ENCODE assay signal across 11 cellular contexts in the genomic region with DNA sequence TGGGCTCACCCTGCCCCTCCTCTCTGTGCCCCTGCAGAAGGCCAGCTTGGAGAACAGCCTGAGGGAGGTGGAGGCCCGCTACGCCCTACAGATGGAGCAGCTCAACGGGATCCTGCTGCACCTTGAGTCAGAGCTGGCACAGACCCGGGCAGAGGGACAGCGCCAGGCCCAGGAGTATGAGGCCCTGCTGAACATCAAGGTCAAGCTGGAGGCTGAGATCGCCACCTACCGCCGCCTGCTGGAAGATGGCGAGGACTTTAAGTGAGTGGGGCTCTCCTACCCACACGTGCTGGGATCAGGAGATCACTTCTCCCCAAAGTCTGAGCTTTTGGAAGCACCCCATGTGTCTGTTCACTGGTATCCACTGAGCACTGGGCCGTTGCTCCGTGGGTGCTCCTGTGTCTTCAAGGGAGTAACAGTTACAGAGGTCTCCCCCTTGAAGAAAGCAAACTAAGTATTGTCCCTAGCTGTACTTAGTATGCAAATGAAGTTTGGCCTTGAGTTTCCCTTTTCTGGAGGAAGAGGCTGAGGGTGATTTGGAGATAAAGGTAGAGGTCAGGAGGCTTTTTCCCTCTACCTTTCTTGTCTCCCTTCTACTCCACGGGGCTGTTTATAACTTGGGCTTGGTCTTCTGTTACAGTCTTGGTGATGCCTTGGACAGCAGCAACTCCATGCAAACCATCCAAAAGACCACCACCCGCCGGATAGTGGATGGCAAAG. TPM values are rescaled to one million over a fixed set of nuclear protein-coding genes. Genes with fewer than 3 reads are reported as not detected.
DNase-seq lines count a peak whose midpoint lies in the region; ATAC-seq, FAIRE-seq and TF ChIP-seq lines count a peak whose summit lies in the region.
"Had no signal": no experiment of that assay in that cellular context is flagged by ENCODE, and none has a peak within 500 bp of the region (broad histone marks: within the 10 kb centered on the region; RNA-seq: fewer than 3 reads in every experiment).

No MANE protein-coding gene starts in this region.

- H3K4me1 ChIP-seq in IMR-90 (ENCODE audit: control insufficient read depth, insufficient read depth, low read length), result peaks cover 2% of the 10 kb centered on the region; the same call in 1 of the 2 replicates
- H3K4me1 ChIP-seq in GM12878 (ENCODE audit: control insufficient read depth, insufficient read depth, low read length), result no peaks in the 10 kb centered on the region
- H3K4me1 ChIP-seq in mesenchymal stem cell (ENCODE audit: control insufficient read depth, insufficient read depth, low read depth, low read length), result peaks cover 31% of the 10 kb centered on the region

- TF ChIP-seq EP300 in GM12878 (IDR thresholded peaks at IDR 0.05; ENCODE audit: borderline replicate concordance in 1 of 2, control insufficient read depth in 1 of 2, low read depth in 2 of 2, low read length in 2 of 2), result no peak

- H3K4me3 ChIP-seq in IMR-90 (ENCODE audit: insufficient read depth, low read depth, low read length) (no peak overlapping the region), GM12878 (no peak overlapping the region), mesenchymal stem cell (ENCODE audit: insufficient read depth in 1 of 2, low read depth in 1 of 2, low read length in 2 of 2) (no peak overlapping the region)

- H2BK12ac ChIP-seq in mesenchymal stem cell (ENCODE audit: low read length in 2 of 2), result peak overlapping the region in 1 of 2 experiments; percentile 32

- no peak overlapping the region for H3K56ac ChIP-seq in IMR-90 (ENCODE audit: extremely low read depth, insufficient read depth, low read length)

- ATAC-seq in IMR-90 (ENCODE audit: low read depth) (no peak), GM12878 (peak; percentile 48; the same call in 2 of the 3 replicates)
- ATAC-seq: sciatic nerve had no signal

- H3K27me3 ChIP-seq in IMR-90 (ENCODE audit: control insufficient read depth, insufficient read depth, low read length) (no peaks in the 10 kb centered on the region), GM12878 (replicated peaks in 1 of 2; ENCODE audit: control insufficient read depth in 2 of 2, insufficient read depth in 2 of 2, low read length in 1 of 2) (peaks cover 0 to 4% of the 10 kb centered on the region in 2 experiments; a peak in 2 of 4 replicates), mesenchymal stem cell (ENCODE audit: control insufficient read depth in 1 of 2, insufficient read depth in 1 of 2, low read length in 2 of 2) (peaks cover 0 to 33% of the 10 kb centered on the region in 2 experiments)

- TF ChIP-seq RAD21 in IMR-90 (IDR thresholded peaks at IDR 0.05; ENCODE audit: low read length) (no peak), GM12878 (IDR thresholded peaks at IDR 0.05; ENCODE audit: insufficient read depth, low read depth, low read length) (0 out of 2 replicates have a peak, but pooled peaks have one; percentile 8)

- H2AK5ac ChIP-seq in IMR-90 (ENCODE audit: low read depth, low read length) (no peak overlapping the region), mesenchymal stem cell (ENCODE audit: low read length, severe bottlenecking) (no peak overlapping the region)

- no peak overlapping the region for H4K8ac ChIP-seq in IMR-90 (ENCODE audit: low read depth in 2 of 2, low read length in 2 of 2)
- H4K8ac ChIP-seq in mesenchymal stem cell (ENCODE audit: low read length), result no peak overlapping the region

- RAD21 ChIA-PET in GM12878 (lab: Charles Lee; ENCODE audit: unreplicated experiment), result interaction anchor here (2.0 kb wide), 1 partner anchor 67 kb away, joined by 8 read pairs; no protein-coding TSS in a partner anchor

- in situ Hi-C loops in IMR-90 (cut with MboI; ENCODE audit: low sequenced_read_pairs), result no loop called here
- in situ Hi-C loops in GM12878 (cut with MboI), result no loop called here

- intact Hi-C loops in IMR-90 (cut with micrococcal nuclease) (no loop called here), GM12878 (cut with micrococcal nuclease; ENCODE audit: unreplicated experiment) (no loop called here)

- H3K4me2 ChIP-seq in IMR-90 (ENCODE audit: low read depth, low read length) (no peak overlapping the region), GM12878 (ENCODE audit: control insufficient read depth, insufficient read depth) (no peak overlapping the region), mesenchymal stem cell (ENCODE audit: low read length, poor library complexity, severe bottlenecking) (no peak overlapping the region)

- no peak overlapping the region for H2BK20ac ChIP-seq in IMR-90 (ENCODE audit: low read depth, low read length)

- H3K14ac ChIP-seq in IMR-90 (replicated peaks; ENCODE audit: low read depth, low read length) (no peak overlapping the region), mesenchymal stem cell (ENCODE audit: low read length in 2 of 2) (no peak overlapping the region)

- FAIRE-seq in GM12878 (lab: Jason Lieb, UNC), result no peak
- FAIRE-seq: endometrium had no signal

- no peaks in the 10 kb centered on the region for H3K79me2 ChIP-seq in GM12878 (ENCODE audit: control insufficient read depth, insufficient read depth, low read length)

- POLR2A ChIA-PET in IMR-90 (lab: Charles Lee; ENCODE audit: unreplicated experiment), result no interaction called here
- POLR2A ChIA-PET in GM12878 (lab: Charles Lee), result no interaction called here

- SMC1A ChIA-PET in GM12878 (lab: Charles Lee; ENCODE audit: uncharacterized antibody, unreplicated experiment), result interaction anchor here (2.4 kb wide), 1 partner anchor 68 kb away, joined by 14 read pairs; no protein-coding TSS in a partner anchor

- WGBS in IMR-90 (ENCODE audit: extremely low coverage in 2 of 2, insufficient read length in 1 of 2), 2 experiments, result 74% methylated on average over 2 of the region's 15 CpGs; no CpG with 5 or more reads in 1 of the 2 experiments
- 25% methylated on average over 14 of the region's 15 CpGs for WGBS in GM12878 (ENCODE audit: insufficient coverage, insufficient replicate concordance, low lambda C conversion rate, missing lambda C conversion rate)
- WGBS in mesenchymal stem cell, result 77% methylated on average over 12 of the region's 15 CpGs

- dilution Hi-C loops in IMR-90 (cut with HindIII; ENCODE audit: low sequenced_read_pairs, unreplicated experiment), result no loop called here

- no peak overlapping the region for H2BK120ac ChIP-seq in IMR-90 (ENCODE audit: low read depth, low read length)
- H2BK120ac ChIP-seq in mesenchymal stem cell (ENCODE audit: low read depth, low read length), result no peak overlapping the region

- H3K79me1 ChIP-seq in IMR-90 (ENCODE audit: low read depth in 1 of 2, low read length in 2 of 2) (peaks cover 9 to 33% of the 10 kb centered on the region in 2 experiments; a peak in 3 of 4 replicates), mesenchymal stem cell (replicated peaks; ENCODE audit: low read length, poor library complexity, severe bottlenecking) (peaks cover 8% of the 10 kb centered on the region)

- H4K20me1 ChIP-seq in IMR-90 (ENCODE audit: insufficient read depth, low read length), result no peaks in the 10 kb centered on the region
- no peaks in the 10 kb centered on the region for H4K20me1 ChIP-seq in GM12878 (ENCODE audit: control insufficient read depth, insufficient read depth)

- 0 out of 2 replicates have a peak, but pooled peaks have one; percentile 10 for TF ChIP-seq CTCF in IMR-90 (conservative IDR thresholded peaks at IDR 0.05; ENCODE audit: low read depth, low read length)
- TF ChIP-seq CTCF in GM12878 (IDR thresholded peaks at IDR 0.05 in 2 of 3, conservative IDR thresholded peaks at IDR 0.05 in 1 of 3; ENCODE audit: control insufficient read depth in 2 of 3, extremely low read depth in 1 of 3, insufficient read depth in 1 of 3, low read depth in 3 of 3, low read length in 3 of 3), result peak; percentile 1 to 43 (median 36); a peak in 4 of 6 replicates

- no peak overlapping the region for H3K23ac ChIP-seq in IMR-90 (ENCODE audit: low read depth, low read length)
- peak overlapping the region in 1 of 2 experiments; percentile 79 for H3K23ac ChIP-seq in mesenchymal stem cell (ENCODE audit: low read length in 2 of 2)

- 0 out of 2 replicates have a peak, but pooled peaks cover 13% of the 10 kb centered on the region for H3K9me1 ChIP-seq in IMR-90 (ENCODE audit: insufficient read depth, low read length)

- DNase-seq in EH (ENCODE audit: low read depth) (peak; percentile 43), IMR-90 (no peak), GM12878 (ENCODE audit: low read depth, low spot score) (no peak), mesenchymal stem cell (no peak), SIG-M5 (lab: John Stamatoyannopoulos, UW) (no peak), NCI-H510A (lab: John Stamatoyannopoulos, UW) (no peak), CD1c-positive myeloid dendritic cell (ENCODE audit: extremely low spot score) (no peak)
- DNase-seq in activated CD4-positive, CD25-positive, alpha-beta regulatory T cell treated with anti-CD3 and anti-CD28 coated beads, Interleukin-2, amount 50 U/mL, for 72 hours, result no peak
- DNase-seq: NCI-H446 treated with DMSO at 0.1 percent for 48 hours had no signal

- H2AFZ ChIP-seq in IMR-90 (replicated peaks; ENCODE audit: low read length, poor library complexity) (no peak overlapping the region), GM12878 (ENCODE audit: control insufficient read depth, low read depth, low read length) (peak overlapping the region; percentile 23; the same call in 1 of the 2 replicates), mesenchymal stem cell (ENCODE audit: low read depth, low read length) (no peak overlapping the region)

- no peak overlapping the region for H2AK9ac ChIP-seq in IMR-90 (replicated peaks; ENCODE audit: low read depth, low read length, poor library complexity)

- H3K4ac ChIP-seq in IMR-90 (ENCODE audit: low read depth, low read length) (no peak overlapping the region), mesenchymal stem cell (ENCODE audit: low read depth in 1 of 2, low read length in 2 of 2) (no peak overlapping the region)

- H3K36me3 ChIP-seq in IMR-90 (ENCODE audit: control insufficient read depth, insufficient read depth, low read length) (peaks cover 7% of the 10 kb centered on the region; the same call in 1 of the 2 replicates), GM12878 (ENCODE audit: control insufficient read depth in 2 of 2, insufficient read depth in 2 of 2, low read length in 1 of 2) (no peaks in the 10 kb centered on the region), mesenchymal stem cell (ENCODE audit: control insufficient read depth in 1 of 2, insufficient read depth in 2 of 2, low read depth in 1 of 2, low read length in 2 of 2) (peaks cover 0 to 33% of the 10 kb centered on the region in 2 experiments)

- H3K27ac ChIP-seq in IMR-90 (ENCODE audit: insufficient read depth, low read length) (no peak overlapping the region), GM12878 (ENCODE audit: control insufficient read depth, insufficient read depth) (no peak overlapping the region), mesenchymal stem cell (ENCODE audit: low read length, poor library complexity, severe bottlenecking) (no peak overlapping the region)

- H3K9me3 ChIP-seq in IMR-90 (ENCODE audit: control insufficient read depth, insufficient read depth, low read length) (no peaks in the 10 kb centered on the region), GM12878 (replicated peaks; ENCODE audit: control insufficient read depth, insufficient read depth, low read length) (no peaks in the 10 kb centered on the region), mesenchymal stem cell (ENCODE audit: control insufficient read depth, low read length) (no peaks in the 10 kb centered on the region)

- no peak overlapping the region for H3K18ac ChIP-seq in IMR-90 (ENCODE audit: low read depth, low read length)
- H3K18ac ChIP-seq in mesenchymal stem cell (ENCODE audit: low read depth in 1 of 2, low read length in 2 of 2), result peak overlapping the region in 1 of 2 experiments; percentile 55

- H2BK5ac ChIP-seq in IMR-90 (ENCODE audit: low read depth, low read length, poor library complexity, severe bottlenecking) (no peak overlapping the region), mesenchymal stem cell (ENCODE audit: low read depth, low read length, poor library complexity, severe bottlenecking) (no peak overlapping the region)

- H2BK15ac ChIP-seq in IMR-90 (ENCODE audit: low read depth, low read length) (no peak overlapping the region), mesenchymal stem cell (ENCODE audit: low read depth, poor library complexity, severe bottlenecking) (peak overlapping the region; percentile 91)

- no peak overlapping the region for H3K9ac ChIP-seq in IMR-90 (ENCODE audit: low read depth, low read length)
- H3K9ac ChIP-seq in GM12878 (ENCODE audit: control insufficient read depth, insufficient read depth, low read length), result no peak overlapping the region
- H3K9ac ChIP-seq in mesenchymal stem cell (ENCODE audit: low read length), result no peak overlapping the region

- BruUV-seq in IMR-90 (replicated peaks; lab: Mats Ljungman, UMichigan), result no TSS peak
- no TSS peak for BruUV-seq in GM12878 (replicated peaks; lab: Mats Ljungman, UMichigan)

- H4K5ac ChIP-seq in IMR-90 (ENCODE audit: low read depth, low read length), result no peak overlapping the region

- TF ChIP-seq POLR2A in IMR-90 (IDR thresholded peaks at IDR 0.05; ENCODE audit: low read depth, low read length), result no peak
- TF ChIP-seq POLR2A in GM12878 (IDR thresholded peaks at IDR 0.05; ENCODE audit: low read depth, low read length), result no peak

- CTCF ChIA-PET in IMR-90 (lab: Yijun Ruan, JAX), result interaction anchor here (1.4 kb wide), 1 partner anchor 67 kb away, joined by 4 read pairs; no protein-coding TSS in a partner anchor
- CTCF ChIA-PET in GM12878 (lab: Yijun Ruan, JAX), result interaction anchor here (0.6 to 1.7 kb wide), 5 partner anchors 16 to 72 kb away, joined by 3 to 23 read pairs (median 4); no protein-coding TSS in a partner anchor

- H4K91ac ChIP-seq in IMR-90 (ENCODE audit: insufficient read depth, low read depth, low read length) (no peak overlapping the region), mesenchymal stem cell (ENCODE audit: low read length) (no peak overlapping the region)

RNA-seq across cellular contexts. Expression of gene KRT18, which starts 3.3 kb away (rescaled TPM):
- total RNA-seq in IMR-90 (2012; rRNA removed) (465 and 488 TPM in 2 replicates), GM12878 (2014; rRNA removed) (0.22 and 0.45 TPM in 2 replicates), GM12878 (2014; rRNA removed; fragmentation: Illumina TruSeq; extraction: Trizol) (0.09 and 0.22 TPM in 2 replicates), GM12878 (2021) (4.0 and 4.6 TPM in 2 replicates)
- polyA plus RNA-seq in IMR-90 (2012; rRNA removed) (272 and 287 TPM in 2 replicates), GM12878 (2011; rRNA removed) (0.15 and 0.23 TPM in 2 replicates), GM12878 (2014; fragmentation: Illumina TruSeq; extraction: Trizol) (0.25 TPM in 1 of 2 replicates, not detected in the other), GM12878 (2014; fragmentation: Nextera tagmentation; extraction: Ambion mirVana) (under 1 TPM in 1 of 2 experiments, not detected in 1; 0.09 TPM), GM12878 (2014; rRNA removed) (0.14 and 0.18 TPM in 2 replicates), GM12878 (2016; fragmentation: Nextera tagmentation; extraction: Ambion mirVana) (under 1 TPM; 0.46 to 0.59 TPM)
- polyA plus RNA-seq in IMR-90 (2012; cell fraction: cytosol; rRNA removed), result 215 and 331 TPM in 2 replicates
- 179 and 252 TPM in 2 replicates for polyA plus RNA-seq in IMR-90 (2012; cell fraction: nucleus; rRNA removed; ENCODE audit: low replicate concordance)
- not detected in 2 replicates for total RNA-seq in GM12878 (2013; cell fraction: nucleolus; rRNA removed)
- 0.63 TPM for polyA plus RNA-seq in GM12878 (2011; ENCODE audit: low read depth)
- 0.39 and 0.45 TPM in 2 replicates for polyA plus RNA-seq in GM12878 (2011; cell fraction: cytosol; rRNA removed)
- polyA plus RNA-seq in GM12878 (2011; cell fraction: nucleus; rRNA removed), result 0.25 and 0.47 TPM in 2 replicates
- 1.6 and 1.7 TPM in 2 replicates for polyA plus RNA-seq in GM12878 (2012)
- 0.37 and 0.88 TPM in 2 replicates for polyA minus RNA-seq in GM12878 (2011; rRNA and poly(A)+ RNA removed)
- 3.3 and 4.9 TPM in 2 replicates for polyA minus RNA-seq in GM12878 (2011; cell fraction: cytosol; rRNA and poly(A)+ RNA removed)
- polyA minus RNA-seq in GM12878 (2011; cell fraction: nucleus; rRNA and poly(A)+ RNA removed), result 0.48 and 0.96 TPM in 2 replicates
- 831 TPM for polyA plus RNA-seq in mesenchymal stem cell (2013, experiment 1 of 2)
- 807 TPM for polyA plus RNA-seq in mesenchymal stem cell (2013, experiment 2 of 2)

RNA-seq across cellular contexts. Expression of gene KRT8, which starts 47.4 kb away (rescaled TPM):
- total RNA-seq in IMR-90 (2012; rRNA removed) (10.9 and 14.2 TPM in 2 replicates), GM12878 (2014; rRNA removed) (0.11 and 0.16 TPM in 2 replicates), GM12878 (2014; rRNA removed; fragmentation: Illumina TruSeq; extraction: Trizol) (0.09 and 0.22 TPM in 2 replicates), GM12878 (2021) (5.6 and 5.7 TPM in 2 replicates)
- polyA plus RNA-seq in IMR-90 (2012; rRNA removed) (38.6 and 39.3 TPM in 2 replicates), GM12878 (2011; rRNA removed) (0.10 and 0.41 TPM in 2 replicates), GM12878 (2014; fragmentation: Illumina TruSeq; extraction: Trizol) (0.37 and 0.81 TPM in 2 replicates), GM12878 (2014; fragmentation: Nextera tagmentation; extraction: Ambion mirVana) (under 1 TPM in 1 of 2 experiments, not detected in 1; 0.15 TPM), GM12878 (2014; rRNA removed) (0.57 and 0.67 TPM in 2 replicates), GM12878 (2016; fragmentation: Nextera tagmentation; extraction: Ambion mirVana) (under 1 TPM; 0.35 to 0.99 TPM)
- 30.9 and 49.3 TPM in 2 replicates for polyA plus RNA-seq in IMR-90 (2012; cell fraction: cytosol; rRNA removed)
- 26.9 and 31.3 TPM in 2 replicates for polyA plus RNA-seq in IMR-90 (2012; cell fraction: nucleus; rRNA removed; ENCODE audit: low replicate concordance)
- total RNA-seq in GM12878 (2013; cell fraction: nucleolus; rRNA removed), result not detected in 2 replicates
- 0.85 TPM for polyA plus RNA-seq in GM12878 (2011; ENCODE audit: low read depth)
- 0.10 and 0.20 TPM in 2 replicates for polyA plus RNA-seq in GM12878 (2011; cell fraction: cytosol; rRNA removed)
- polyA plus RNA-seq in GM12878 (2011; cell fraction: nucleus; rRNA removed), result 0.25 and 0.42 TPM in 2 replicates
- polyA plus RNA-seq in GM12878 (2012), result 0.58 and 1.5 TPM in 2 replicates
- polyA minus RNA-seq in GM12878 (2011; rRNA and poly(A)+ RNA removed), result 0.15 and 0.88 TPM in 2 replicates
- 23.7 and 27.7 TPM in 2 replicates for polyA minus RNA-seq in GM12878 (2011; cell fraction: cytosol; rRNA and poly(A)+ RNA removed)
- 1.8 and 8.8 TPM in 2 replicates for polyA minus RNA-seq in GM12878 (2011; cell fraction: nucleus; rRNA and poly(A)+ RNA removed)
- 1,135 TPM for polyA plus RNA-seq in mesenchymal stem cell (2013, experiment 1 of 2)
- polyA plus RNA-seq in mesenchymal stem cell (2013, experiment 2 of 2), result 1,108 TPM

RNA-seq across cellular contexts. Expression of gene EIF4B, which starts 54.0 kb away (rescaled TPM):
- total RNA-seq in IMR-90 (2012; rRNA removed) (671 and 1,144 TPM in 2 replicates), GM12878 (2014; rRNA removed) (519 and 635 TPM in 2 replicates), GM12878 (2014; rRNA removed; fragmentation: Illumina TruSeq; extraction: Trizol) (742 and 752 TPM in 2 replicates), GM12878 (2021) (628 and 637 TPM in 2 replicates)
- polyA plus RNA-seq in IMR-90 (2012; rRNA removed) (227 and 313 TPM in 2 replicates), GM12878 (2011; rRNA removed) (494 and 678 TPM in 2 replicates), GM12878 (2014; fragmentation: Illumina TruSeq; extraction: Trizol) (625 and 749 TPM in 2 replicates), GM12878 (2014; fragmentation: Nextera tagmentation; extraction: Ambion mirVana) (100 to 1,000 TPM; 133 to 144 TPM), GM12878 (2014; rRNA removed) (326 and 368 TPM in 2 replicates), GM12878 (2016; fragmentation: Nextera tagmentation; extraction: Ambion mirVana) (100 to 1,000 TPM; 123 TPM)
- 54.7 and 79.0 TPM in 2 replicates for polyA plus RNA-seq in IMR-90 (2012; cell fraction: cytosol; rRNA removed)
- polyA plus RNA-seq in IMR-90 (2012; cell fraction: nucleus; rRNA removed; ENCODE audit: low replicate concordance), result 40.3 and 157 TPM in 2 replicates
- 239 and 240 TPM in 2 replicates for total RNA-seq in GM12878 (2013; cell fraction: nucleolus; rRNA removed)
- polyA plus RNA-seq in GM12878 (2011; ENCODE audit: low read depth), result 340 TPM
- 381 and 532 TPM in 2 replicates for polyA plus RNA-seq in GM12878 (2011; cell fraction: cytosol; rRNA removed)
- 218 and 250 TPM in 2 replicates for polyA plus RNA-seq in GM12878 (2011; cell fraction: nucleus; rRNA removed)
- 417 and 421 TPM in 2 replicates for polyA plus RNA-seq in GM12878 (2012)
- 773 and 817 TPM in 2 replicates for polyA minus RNA-seq in GM12878 (2011; rRNA and poly(A)+ RNA removed)
- 266 and 313 TPM in 2 replicates for polyA minus RNA-seq in GM12878 (2011; cell fraction: cytosol; rRNA and poly(A)+ RNA removed)
- polyA minus RNA-seq in GM12878 (2011; cell fraction: nucleus; rRNA and poly(A)+ RNA removed), result 94.2 and 136 TPM in 2 replicates
- 387 TPM for polyA plus RNA-seq in mesenchymal stem cell (2013, experiment 1 of 2)
- polyA plus RNA-seq in mesenchymal stem cell (2013, experiment 2 of 2), result 364 TPM

Comparison
In these comparisons a context has a peak if more than half of its experiments do, and no peak if none do; other contexts are left out.
1. RNA of gene KRT18, which starts 3.3 kb away (total RNA-seq): 465 to 488 TPM in IMR-90; 0.09 to 4.6 TPM in GM12878; every median in the first group is over 10 times any median in the second.